ENCODE assay signal across 1 cellular context in genomic region chr19:48993175-48994034, GRCh38.
A peak's percentile ranks its signal among the peaks of the same experiment; 100 is the strongest.
TF ChIP-seq lines count a peak whose summit lies in the region.

Gene GYS1, minus strand, starts transcription at chr19:48993309. Its CDS starts 197 bp downstream, at chr19:48993112.
Gene RUVBL2, plus strand, starts transcription at chr19:48993887. Its CDS starts 25 bp downstream, at chr19:48993912.

TF ChIP-seq in HepG2, 621 proteins besides CTCF, POLR2A, EP300 and RAD21 (continued from another document and continues in another):
- TF ChIP-seq IKZF5 (CRISPR knock-in tag; IDR thresholded peaks at IDR 0.05) = peak; percentile 76; the same call in 1 of the 2 replicates
- TF ChIP-seq ZFX (CRISPR knock-in tag; IDR thresholded peaks at IDR 0.05; ENCODE audit: low read depth) = peak; percentile 73
- no peak for TF ChIP-seq TERF1 (CRISPR knock-in tag; IDR thresholded peaks at IDR 0.05)
- TF ChIP-seq SMAD1 (CRISPR knock-in tag; IDR thresholded peaks at IDR 0.05; ENCODE audit: borderline replicate concordance, low read depth) = peak; percentile 57; the same call in 1 of the 2 replicates
- TF ChIP-seq ZNF580 (CRISPR knock-in tag; IDR thresholded peaks at IDR 0.05; ENCODE audit: borderline replicate concordance, low read depth) = no peak
- TF ChIP-seq NR0B2 (CRISPR knock-in tag; IDR thresholded peaks at IDR 0.05) = 0 out of 2 replicates have a peak, but pooled peaks have one; percentile 66
- TF ChIP-seq ZNF75D (CRISPR knock-in tag; IDR thresholded peaks at IDR 0.05; ENCODE audit: borderline replicate concordance) = no peak
- TF ChIP-seq ZSCAN25 (CRISPR knock-in tag; IDR thresholded peaks at IDR 0.05) = peak; percentile 54; the same call in 1 of the 2 replicates
- no peak; the same call in 1 of the 2 replicates for TF ChIP-seq ZNF280B (CRISPR knock-in tag; IDR thresholded peaks at IDR 0.05; ENCODE audit: borderline replicate concordance)
- TF ChIP-seq ZBTB44 (CRISPR knock-in tag; IDR thresholded peaks at IDR 0.05) = 0 out of 2 replicates have a peak, but pooled peaks have one; percentile 38
- TF ChIP-seq PAXIP1 (CRISPR knock-in tag; conservative IDR thresholded peaks at IDR 0.05) = 0 out of 2 replicates have a peak, but pooled peaks have one; percentile 60
- no peak for TF ChIP-seq IKZF4 (CRISPR knock-in tag; IDR thresholded peaks at IDR 0.05; ENCODE audit: borderline replicate concordance, low read depth, not compliant biosample characterization)
- TF ChIP-seq SP2 (CRISPR knock-in tag; IDR thresholded peaks at IDR 0.05) = peak; percentile 94
- TF ChIP-seq GATA4 (IDR thresholded peaks at IDR 0.05; ENCODE audit: borderline replicate concordance, low read depth) = 0 out of 2 replicates have a peak, but pooled peaks have one; percentile 46
- TF ChIP-seq WIZ (CRISPR knock-in tag; IDR thresholded peaks at IDR 0.05) = no peak
- 0 out of 2 replicates have a peak, but pooled peaks have one; percentile 43 for TF ChIP-seq BCL3 (CRISPR knock-in tag; IDR thresholded peaks at IDR 0.05)
- TF ChIP-seq ZNF607 (CRISPR knock-in tag; IDR thresholded peaks at IDR 0.05; ENCODE audit: borderline replicate concordance) = peak; percentile 59
- TF ChIP-seq ZNF768 (CRISPR knock-in tag; IDR thresholded peaks at IDR 0.05) = no peak; the same call in 1 of the 2 replicates
- no peak for TF ChIP-seq NONO (IDR thresholded peaks at IDR 0.05)
- peak; percentile 53 for TF ChIP-seq NONO (CRISPR knock-in tag; conservative IDR thresholded peaks at IDR 0.05)
- TF ChIP-seq ZNF275 (CRISPR knock-in tag; IDR thresholded peaks at IDR 0.05; ENCODE audit: borderline replicate concordance) = peak; percentile 85
- TF ChIP-seq DNMT3B (CRISPR knock-in tag; conservative IDR thresholded peaks at IDR 0.05) = peak; percentile 58; the same call in 1 of the 2 replicates
- peak; percentile 42; the same call in 1 of the 2 replicates for TF ChIP-seq MTERF4 (CRISPR knock-in tag; IDR thresholded peaks at IDR 0.05)
- TF ChIP-seq MIER3 (CRISPR knock-in tag; IDR thresholded peaks at IDR 0.05; ENCODE audit: borderline replicate concordance) = peak; percentile 64; the same call in 1 of the 2 replicates
- peak; percentile 41; the same call in 1 of the 2 replicates for TF ChIP-seq ZNF563 (CRISPR knock-in tag; IDR thresholded peaks at IDR 0.05)
- peak; percentile 16 for TF ChIP-seq ZNF501 (CRISPR knock-in tag; IDR thresholded peaks at IDR 0.05)
- peak; percentile 56; the same call in 1 of the 2 replicates for TF ChIP-seq RFXANK (CRISPR knock-in tag; IDR thresholded peaks at IDR 0.05)
- TF ChIP-seq YY1 (IDR thresholded peaks at IDR 0.05; ENCODE audit: insufficient read depth, insufficient replicate concordance, low read depth, low read length) = peak; percentile 87
- TF ChIP-seq SP4 (CRISPR knock-in tag; IDR thresholded peaks at IDR 0.05) = peak; percentile 99
- TF ChIP-seq SOX5 (CRISPR knock-in tag; IDR thresholded peaks at IDR 0.05; ENCODE audit: borderline replicate concordance) = peak; percentile 40; the same call in 1 of the 2 replicates
- TF ChIP-seq TAF15 (IDR thresholded peaks at IDR 0.05; ENCODE audit: low read depth, low read length, poor library complexity, severe bottlenecking) = peak; percentile 74
- TF ChIP-seq ZMYM4 (CRISPR knock-in tag; IDR thresholded peaks at IDR 0.05) = peak; percentile 76
- no peak for TF ChIP-seq ZNF652 (CRISPR knock-in tag; IDR thresholded peaks at IDR 0.05; ENCODE audit: borderline replicate concordance, low read depth)
- TF ChIP-seq GABPA (IDR thresholded peaks at IDR 0.05; ENCODE audit: low read depth, low read length) = peak; percentile 92
- peak; percentile 98 for TF ChIP-seq GABPA (CRISPR knock-in tag; IDR thresholded peaks at IDR 0.05; ENCODE audit: low read depth)
- TF ChIP-seq ZNF616 (CRISPR knock-in tag; IDR thresholded peaks at IDR 0.05; ENCODE audit: low read depth) = no peak
- peak; percentile 56; the same call in 1 of the 2 replicates for TF ChIP-seq DR1 (CRISPR knock-in tag; IDR thresholded peaks at IDR 0.05)
- TF ChIP-seq POLR2G (IDR thresholded peaks at IDR 0.05; ENCODE audit: low read depth, low read length) = peak; percentile 80
- peak; percentile 91 for TF ChIP-seq DRAP1 (CRISPR knock-in tag; IDR thresholded peaks at IDR 0.05)
- peak; percentile 40; the same call in 1 of the 2 replicates for TF ChIP-seq NCOR1 (IDR thresholded peaks at IDR 0.05; ENCODE audit: borderline replicate concordance, low read length)
- 0 out of 2 replicates have a peak, but pooled peaks have one; percentile 56 for TF ChIP-seq THAP9 (CRISPR knock-in tag; IDR thresholded peaks at IDR 0.05; ENCODE audit: borderline replicate concordance)
- TF ChIP-seq SP5 (CRISPR knock-in tag; IDR thresholded peaks at IDR 0.05; ENCODE audit: borderline replicate concordance, low read depth) = peak; percentile 66; the same call in 1 of the 2 replicates
- peak; percentile 90 for TF ChIP-seq GABPB1 (CRISPR knock-in tag; IDR thresholded peaks at IDR 0.05)
- no peak for TF ChIP-seq SMARCE1 (IDR thresholded peaks at IDR 0.05; ENCODE audit: borderline replicate concordance)
- TF ChIP-seq ZNF292 (CRISPR knock-in tag; IDR thresholded peaks at IDR 0.05; ENCODE audit: borderline replicate concordance, low read depth) = no peak
- TF ChIP-seq ZSCAN9 (CRISPR knock-in tag; IDR thresholded peaks at IDR 0.05; ENCODE audit: borderline replicate concordance) = peak; percentile 51
